ENCODE assay signal across 17 cellular contexts in genomic region chrX:136619889-136620505, GRCh38. TPM values are rescaled to one million over a fixed set of nuclear protein-coding genes. Genes with fewer than 3 reads are reported as not detected.
DNase-seq lines count a peak whose midpoint lies in the region; ATAC-seq and TF ChIP-seq lines count a peak whose summit lies in the region.
"Had no signal": no experiment of that assay in that cellular context is flagged by ENCODE, and none has a peak within 500 bp of the region (broad histone marks: within the 10 kb centered on the region; RNA-seq: fewer than 3 reads in every experiment).

No MANE protein-coding gene starts in this region.

- H3K27me3 ChIP-seq in lower lobe of right lung (ENCODE audit: low read depth), result no peaks in the 10 kb centered on the region
- H3K27me3 ChIP-seq: MG63 had no signal

- ATAC-seq in activated CD4-positive, alpha-beta T cell treated with anti-CD3 and anti-CD28 coated beads for 36 hours, result peak; percentile 71
- ATAC-seq in stimulated activated naive CD8-positive, alpha-beta T cell treated with anti-CD3 and anti-CD28 coated beads, Interleukin-15, amount 100 ng/mL, for 72 hours, result peak; percentile 78
- no peak for ATAC-seq in GM18519 (IDR thresholded peaks at IDR 0.05; ENCODE audit: low FRiP score, unreplicated experiment)
- ATAC-seq in lower lobe of right lung, result no peak

- H3K27ac Mint-ChIP-seq in activated CD4-positive, alpha-beta T cell treated with anti-CD3 and anti-CD28 coated beads for 36 hours, result peak overlapping the region; percentile 84
- peak overlapping the region; percentile 77 for H3K27ac Mint-ChIP-seq in activated naive CD8-positive, alpha-beta T cell
- peak overlapping the region in 1 of 2 donors; percentile 74 for H3K27ac Mint-ChIP-seq in stimulated activated naive CD8-positive, alpha-beta T cell treated with anti-CD3 and anti-CD28 coated beads, Interleukin-15, amount 100 ng/mL, for 72 hours
- H3K27ac Mint-ChIP-seq: type B pancreatic cell had no signal

- H3K4me3 ChIP-seq in lower lobe of right lung, result no peak overlapping the region
- H3K4me3 ChIP-seq: coronary artery, MG63 had no signal

- H3K9me3 ChIP-seq in lower lobe of right lung, result no peaks in the 10 kb centered on the region
- H3K9me3 ChIP-seq: MG63 had no signal

- no peak overlapping the region for H3K27ac ChIP-seq in lower lobe of right lung
- H3K27ac ChIP-seq: coronary artery had no signal

- POLR2A ChIA-PET in activated CD4-positive, alpha-beta T cell treated with anti-CD3 and anti-CD28 coated beads for 36 hours (lab: Charles Lee), result interaction anchor here (0.8 to 1.4 kb wide), 11 partner anchors 15 to 75 kb away, joined by 3 to 6 read pairs (median 4); no protein-coding TSS in a partner anchor

- TF ChIP-seq CTCF in lower lobe of right lung (IDR thresholded peaks at IDR 0.05), result no peak

- no peaks in the 10 kb centered on the region for H3K27me3 Mint-ChIP-seq in activated CD4-positive, alpha-beta T cell treated with anti-CD3 and anti-CD28 coated beads for 36 hours
- no peaks in the 10 kb centered on the region for H3K27me3 Mint-ChIP-seq in activated naive CD8-positive, alpha-beta T cell
- no peaks in the 10 kb centered on the region for H3K27me3 Mint-ChIP-seq in stimulated activated naive CD8-positive, alpha-beta T cell treated with anti-CD3 and anti-CD28 coated beads, Interleukin-15, amount 100 ng/mL, for 72 hours
- H3K27me3 Mint-ChIP-seq: type B pancreatic cell had no signal

- H3K36me3 Mint-ChIP-seq in activated CD4-positive, alpha-beta T cell treated with anti-CD3 and anti-CD28 coated beads for 36 hours (ENCODE audit: low read depth), result peaks cover 5% of the 10 kb centered on the region
- H3K36me3 Mint-ChIP-seq in activated naive CD8-positive, alpha-beta T cell, result peaks cover 2% of the 10 kb centered on the region
- H3K36me3 Mint-ChIP-seq: type B pancreatic cell had no signal

- peak; percentile 65 for DNase-seq in stimulated activated CD4-positive, alpha-beta T cell treated with anti-CD3 and anti-CD28 coated beads, Interleukin-15, amount 100 ng/mL, for 24 hours
- DNase-seq in stimulated activated CD4-positive, alpha-beta T cell treated with anti-CD3 and anti-CD28 coated beads, Interleukin-2, amount 100 ng/mL, for 48 hours, result no peak
- peak; percentile 68 for DNase-seq in activated CD4-positive, alpha-beta T cell treated with anti-CD3 and anti-CD28 coated beads for 36 hours
- DNase-seq in stimulated activated naive CD8-positive, alpha-beta T cell treated with anti-CD3 and anti-CD28 coated beads, Interleukin-15, amount 100 ng/mL, for 72 hours, result peak in 1 of 2 donors; percentile 61
- DNase-seq in lower lobe of right lung (no peak), NCI-H146 (lab: John Stamatoyannopoulos, UW) (no peak)
- DNase-seq: erythroblast, head of caudate nucleus, MG63, NCI-H2171, small intestine had no signal

- H3K4me3 Mint-ChIP-seq in activated CD4-positive, alpha-beta T cell treated with anti-CD3 and anti-CD28 coated beads for 36 hours, result no peak overlapping the region
- no peak overlapping the region for H3K4me3 Mint-ChIP-seq in activated naive CD8-positive, alpha-beta T cell
- peak overlapping the region in 1 of 2 donors; percentile 10 for H3K4me3 Mint-ChIP-seq in stimulated activated naive CD8-positive, alpha-beta T cell treated with anti-CD3 and anti-CD28 coated beads, Interleukin-15, amount 100 ng/mL, for 72 hours
- H3K4me3 Mint-ChIP-seq: type B pancreatic cell had no signal

- H3K4me1 Mint-ChIP-seq in activated CD4-positive, alpha-beta T cell treated with anti-CD3 and anti-CD28 coated beads for 36 hours, result peaks cover 84% of the 10 kb centered on the region
- peaks cover 69% of the 10 kb centered on the region for H3K4me1 Mint-ChIP-seq in activated naive CD8-positive, alpha-beta T cell (ENCODE audit: low read depth)
- peaks cover 53% of the 10 kb centered on the region for H3K4me1 Mint-ChIP-seq in stimulated activated naive CD8-positive, alpha-beta T cell treated with anti-CD3 and anti-CD28 coated beads, Interleukin-15, amount 100 ng/mL, for 72 hours

- H3K36me3 ChIP-seq in lower lobe of right lung, result no peaks in the 10 kb centered on the region
- H3K36me3 ChIP-seq: MG63 had no signal

- CTCF ChIA-PET in activated CD4-positive, alpha-beta T cell treated with anti-CD3 and anti-CD28 coated beads for 36 hours (lab: Charles Lee), result interaction anchor here (1.0 kb wide), 1 partner anchor 9 kb away, joined by 3 read pairs; no protein-coding TSS in a partner anchor

- no peaks in the 10 kb centered on the region for H3K9me3 Mint-ChIP-seq in activated CD4-positive, alpha-beta T cell treated with anti-CD3 and anti-CD28 coated beads for 36 hours (ENCODE audit: low read depth)
- no peaks in the 10 kb centered on the region for H3K9me3 Mint-ChIP-seq in activated naive CD8-positive, alpha-beta T cell (ENCODE audit: low read depth)
- peaks cover 0 to 3% of the 10 kb centered on the region in 2 donors for H3K9me3 Mint-ChIP-seq in stimulated activated naive CD8-positive, alpha-beta T cell treated with anti-CD3 and anti-CD28 coated beads, Interleukin-15, amount 100 ng/mL, for 72 hours
- H3K9me3 Mint-ChIP-seq: type B pancreatic cell had no signal

- intact Hi-C loops in activated CD4-positive, alpha-beta T cell treated with anti-CD3 and anti-CD28 coated beads for 36 hours (cut with DNase I, micrococcal nuclease), result loop anchor here (1.0 to 2.0 kb wide), 3 partner anchors 15 to 31 kb away; no protein-coding TSS in a partner anchor
- intact Hi-C loops in lower lobe of right lung (cut with DNase I), result no loop called here

- no peaks in the 10 kb centered on the region for H3K4me1 ChIP-seq in lower lobe of right lung

RNA-seq across cellular contexts. Expression of gene CD40LG, which starts 28.0 kb away (rescaled TPM):
- total RNA-seq in activated CD4-positive, alpha-beta T cell treated with anti-CD3 and anti-CD28 coated beads for 36 hours, result 100 to 1,000 TPM; 123 to 146 TPM
- total RNA-seq in lower lobe of right lung, result 1.3 TPM
- total RNA-seq: osteoblast, SK-MEL-5 had no signal

Comparison
In these comparisons a context has a peak if more than half of its experiments do, and no peak if none do; other contexts are left out.
1. DNase-seq: peak in stimulated activated CD4-positive, alpha-beta T cell treated with anti-CD3 and anti-CD28 coated beads, Interleukin-15, amount 100 ng/mL, for 24 hours (single experiment) and activated CD4-positive, alpha-beta T cell treated with anti-CD3 and anti-CD28 coated beads for 36 hours (single experiment); none in stimulated activated CD4-positive, alpha-beta T cell treated with anti-CD3 and anti-CD28 coated beads, Interleukin-2, amount 100 ng/mL, for 48 hours (0 of 2), lower lobe of right lung (single experiment) and NCI-H146 (single experiment).
2. ATAC-seq: peak in activated CD4-positive, alpha-beta T cell treated with anti-CD3 and anti-CD28 coated beads for 36 hours (single experiment) and stimulated activated naive CD8-positive, alpha-beta T cell treated with anti-CD3 and anti-CD28 coated beads, Interleukin-15, amount 100 ng/mL, for 72 hours (single experiment); none in GM18519 (single experiment) and lower lobe of right lung (0 of 2).
3. RNA of gene CD40LG, which starts 28.0 kb away (total RNA-seq): 123 to 146 TPM in activated CD4-positive, alpha-beta T cell treated with anti-CD3 and anti-CD28 coated beads for 36 hours; 1.3 TPM in lower lobe of right lung (single experiment); every median in the first group is over 10 times any median in the second.